In the genomic region with DNA sequence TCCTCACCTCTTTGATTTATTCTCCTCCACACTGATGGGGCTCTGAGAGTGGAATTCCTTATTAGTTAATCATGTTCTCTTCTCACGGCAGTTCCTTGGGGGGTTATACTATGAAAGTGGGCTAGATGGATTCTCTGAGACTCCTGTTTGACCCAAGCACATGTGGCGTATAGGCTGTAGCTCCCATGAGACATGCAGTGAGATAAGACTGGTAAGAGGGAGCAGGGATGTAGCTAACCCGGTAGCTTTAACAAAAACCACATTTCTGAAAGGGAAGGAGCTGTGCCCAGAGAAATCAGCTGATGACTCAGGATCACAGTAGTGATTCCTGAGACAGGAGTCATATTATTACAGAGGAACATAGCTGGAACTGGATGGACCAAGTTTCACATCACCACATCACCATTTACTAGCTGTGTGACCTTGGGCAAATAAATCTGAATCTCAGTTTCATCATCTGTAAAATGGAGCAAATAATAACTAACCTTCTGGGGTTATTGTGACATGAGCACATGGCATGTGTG, we compare ENCODE assay signal across 11 cellular contexts.
DNase-seq lines count a peak whose midpoint lies in the region; ATAC-seq and TF ChIP-seq lines count a peak whose summit lies in the region.
"Had no signal": no experiment of that assay in that cellular context is flagged by ENCODE, and none has a peak within 500 bp of the region (broad histone marks: within the 10 kb centered on the region; RNA-seq: fewer than 3 reads in every experiment).

No MANE protein-coding gene starts in this region.

- H3K27ac ChIP-seq in sigmoid colon, result peak overlapping the region; percentile 13 to 86 (median 80)

- H3K36me3 ChIP-seq in sigmoid colon, result peaks cover 0 to 4% (median 2%) of the 10 kb centered on the region in 4 donors

- WGBS in sigmoid colon, 2 donors, result 86 to 93% methylated on average over 3 of the region's 3 CpGs

- intact Hi-C loops in sigmoid colon (cut with DNase I), result loop anchor here (5.0 kb wide), 1 partner anchor 41 kb away; no protein-coding TSS in a partner anchor
- intact Hi-C loops in activated CD8-positive, alpha-beta T cell treated with anti-CD3 and anti-CD28 coated beads for 36 hours (cut with micrococcal nuclease), result no loop called here

- H3K27ac Mint-ChIP-seq in activated CD8-positive, alpha-beta T cell treated with anti-CD3 and anti-CD28 coated beads for 36 hours, result no peak overlapping the region

- TF ChIP-seq CTCF in fibroblast of pulmonary artery (IDR thresholded peaks at IDR 0.05; ENCODE audit: low read length, missing control alignments), result no peak
- TF ChIP-seq CTCF in sigmoid colon (IDR thresholded peaks at IDR 0.05), result no peak
- TF ChIP-seq CTCF in activated CD8-positive, alpha-beta T cell treated with anti-CD3 and anti-CD28 coated beads for 36 hours (IDR thresholded peaks at IDR 0.05), result no peak

- H3K9me3 ChIP-seq in sigmoid colon, result no peaks in the 10 kb centered on the region

- no peaks in the 10 kb centered on the region for H3K27me3 ChIP-seq in sigmoid colon

- POLR2A ChIA-PET in activated CD8-positive, alpha-beta T cell treated with anti-CD3 and anti-CD28 coated beads for 36 hours (lab: Charles Lee), result no interaction called here

- no peaks in the 10 kb centered on the region for H3K9me3 Mint-ChIP-seq in activated CD8-positive, alpha-beta T cell treated with anti-CD3 and anti-CD28 coated beads for 36 hours

- no peak for TF ChIP-seq EP300 in sigmoid colon (IDR thresholded peaks at IDR 0.05)

- H3K27me3 Mint-ChIP-seq in activated CD8-positive, alpha-beta T cell treated with anti-CD3 and anti-CD28 coated beads for 36 hours, result peaks cover 4% of the 10 kb centered on the region
- H3K27me3 Mint-ChIP-seq: naive B cell had no signal

- TF ChIP-seq POLR2A in sigmoid colon (IDR thresholded peaks at IDR 0.05), result no peak

- peaks cover 9% of the 10 kb centered on the region for H3K4me1 Mint-ChIP-seq in activated CD8-positive, alpha-beta T cell treated with anti-CD3 and anti-CD28 coated beads for 36 hours (ENCODE audit: low read depth)

- H3K4me3 Mint-ChIP-seq in activated CD8-positive, alpha-beta T cell treated with anti-CD3 and anti-CD28 coated beads for 36 hours, result no peak overlapping the region
- H3K4me3 Mint-ChIP-seq: naive B cell had no signal

- H3K4me3 ChIP-seq in fibroblast of pulmonary artery (replicated peaks; ENCODE audit: low read depth, low read length) (no peak overlapping the region), sigmoid colon (no peak overlapping the region)

- DNase-seq in EH (ENCODE audit: low read depth) (peak; percentile 99), fibroblast of pulmonary artery (ENCODE audit: low read depth) (peak; percentile 94), sigmoid colon (no peak), SIG-M5 treated with dmso at 0.1 percent for 504 hours (lab: John Stamatoyannopoulos, UW; ENCODE audit: unreplicated experiment) (no peak), NCI-H510A treated with DMSO at 0.1 percent for 48 hours (lab: John Stamatoyannopoulos, UW) (no peak)
- no peak for DNase-seq in activated CD8-positive, alpha-beta T cell treated with anti-CD3 and anti-CD28 coated beads for 36 hours
- DNase-seq: activated T-cell treated with anti-CD3 and anti-CD28 coated beads, Interleukin-2, amount 50 U/mL, for 1 hour; naive B cell; NCI-H187 had no signal

- CTCF ChIA-PET in activated CD8-positive, alpha-beta T cell treated with anti-CD3 and anti-CD28 coated beads for 36 hours (lab: Charles Lee), result interaction anchor here (1.4 kb wide), 1 partner anchor 17 kb away, joined by 4 read pairs; no protein-coding TSS in a partner anchor

- peak; percentile 81 for ATAC-seq in SK-N-SH treated with all-trans-retinoic acid at 6 μM for 48 hours
- no peak for ATAC-seq in GM19351 (IDR thresholded peaks at IDR 0.05; ENCODE audit: unreplicated experiment)
- no peak for ATAC-seq in activated CD8-positive, alpha-beta T cell treated with anti-CD3 and anti-CD28 coated beads for 36 hours

- H3K4me1 ChIP-seq in sigmoid colon, result peaks cover 0 to 65% (median 43%) of the 10 kb centered on the region in 4 donors

- H3K36me3 Mint-ChIP-seq in activated CD8-positive, alpha-beta T cell treated with anti-CD3 and anti-CD28 coated beads for 36 hours (ENCODE audit: low read depth), result peaks cover 16% of the 10 kb centered on the region

TF ChIP-seq in SK-N-SH treated with all-trans-retinoic acid at 6 μM for 48 hours, 23 proteins besides CTCF, POLR2A, EP300 and RAD21 (continues in another document):
- TF ChIP-seq BACH2 (CRISPR knock-in tag; IDR thresholded peaks at IDR 0.05; ENCODE audit: borderline replicate concordance), result no peak
- TF ChIP-seq CSRNP3 (CRISPR knock-in tag; IDR thresholded peaks at IDR 0.05), result no peak
- no peak for TF ChIP-seq RARB (CRISPR knock-in tag; IDR thresholded peaks at IDR 0.05)
- TF ChIP-seq, protein P1, sequence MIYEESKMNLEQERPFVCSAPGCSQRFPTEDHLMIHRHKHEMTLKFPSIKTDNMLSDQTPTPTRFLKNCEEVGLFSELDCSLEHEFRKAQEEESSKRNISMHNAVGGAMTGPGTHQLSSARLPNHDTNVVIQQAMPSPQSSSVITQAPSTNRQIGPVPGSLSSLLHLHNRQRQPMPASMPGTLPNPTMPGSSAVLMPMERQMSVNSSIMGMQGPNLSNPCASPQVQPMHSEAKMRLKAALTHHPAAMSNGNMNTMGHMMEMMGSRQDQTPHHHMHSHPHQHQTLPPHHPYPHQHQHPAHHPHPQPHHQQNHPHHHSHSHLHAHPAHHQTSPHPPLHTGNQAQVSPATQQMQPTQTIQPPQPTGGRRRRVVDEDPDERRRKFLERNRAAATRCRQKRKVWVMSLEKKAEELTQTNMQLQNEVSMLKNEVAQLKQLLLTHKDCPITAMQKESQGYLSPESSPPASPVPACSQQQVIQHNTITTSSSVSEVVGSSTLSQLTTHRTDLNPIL (CRISPR knock-in tag; IDR thresholded peaks at IDR 0.05; ENCODE audit: low read depth), result 0 out of 2 replicates have a peak, but pooled peaks have one; percentile 50
- TF ChIP-seq POU6F1 (CRISPR knock-in tag; IDR thresholded peaks at IDR 0.05; ENCODE audit: borderline replicate concordance, low read depth), result no peak
- no peak for TF ChIP-seq TCF4 (CRISPR knock-in tag; IDR thresholded peaks at IDR 0.05; ENCODE audit: borderline replicate concordance)
- no peak for TF ChIP-seq ZNF70 (CRISPR knock-in tag; IDR thresholded peaks at IDR 0.05)
- no peak for TF ChIP-seq ZNF8 (CRISPR knock-in tag; IDR thresholded peaks at IDR 0.05)
- no peak for TF ChIP-seq SNAI2 (CRISPR knock-in tag; IDR thresholded peaks at IDR 0.05)
- TF ChIP-seq OSR1 (CRISPR knock-in tag; IDR thresholded peaks at IDR 0.05), result no peak
- peak; percentile 69 for TF ChIP-seq PATZ1 (CRISPR knock-in tag; IDR thresholded peaks at IDR 0.05; ENCODE audit: borderline replicate concordance)
- TF ChIP-seq GLIS3 (CRISPR knock-in tag; IDR thresholded peaks at IDR 0.05), result 0 out of 2 replicates have a peak, but pooled peaks have one; percentile 62
- peak; percentile 8; the same call in 1 of the 2 replicates for TF ChIP-seq ISL1 (CRISPR knock-in tag; IDR thresholded peaks at IDR 0.05)
- no peak for TF ChIP-seq ZC3H10 (CRISPR knock-in tag; IDR thresholded peaks at IDR 0.05)
- no peak for TF ChIP-seq ZFP30 (CRISPR knock-in tag; IDR thresholded peaks at IDR 0.05)
- TF ChIP-seq ZFP3 (CRISPR knock-in tag; IDR thresholded peaks at IDR 0.05), result peak; percentile 67
- no peak for TF ChIP-seq ZNF565 (CRISPR knock-in tag; conservative IDR thresholded peaks at IDR 0.05; ENCODE audit: low read depth)
- no peak for TF ChIP-seq PPARA (CRISPR knock-in tag; IDR thresholded peaks at IDR 0.05; ENCODE audit: borderline replicate concordance)

Comparison
In these comparisons a context has a peak if more than half of its experiments do, and no peak if none do; other contexts are left out.
1. DNase-seq: peak in EH (single experiment) and fibroblast of pulmonary artery (single experiment); none in sigmoid colon (single experiment), activated CD8-positive, alpha-beta T cell treated with anti-CD3 and anti-CD28 coated beads for 36 hours (single experiment), SIG-M5 treated with dmso at 0.1 percent for 504 hours (single experiment) and NCI-H510A treated with DMSO at 0.1 percent for 48 hours (single experiment).